Comparison of ENCODE assay signal across 11 cellular contexts in genomic region chr11:88398372-88399140, GRCh38.
DNase-seq lines count a peak whose midpoint lies in the region; ATAC-seq and TF ChIP-seq lines count a peak whose summit lies in the region.
"Had no signal": no experiment of that assay in that cellular context is flagged by ENCODE, and none has a peak within 500 bp of the region (broad histone marks: within the 10 kb centered on the region; RNA-seq: fewer than 3 reads in every experiment).

No MANE protein-coding gene starts in this region.

- POLR2A ChIA-PET in activated CD4-positive, alpha-beta T cell treated with anti-CD3 and anti-CD28 coated beads for 36 hours (lab: Charles Lee), result no interaction called here
- POLR2A ChIA-PET in PC-9 (lab: Charles Lee; ENCODE audit: unreplicated experiment), result no interaction called here

- peak overlapping the region; percentile 39 for H3K4me2 ChIP-seq in PC-9

- 53 to 59% methylated on average over 3 of the region's 3 CpGs for WGBS in testis, 2 donors

- no TSS peak for BruUV-seq in PC-9 (replicated peaks; lab: Mats Ljungman, UMichigan)

- peak; percentile 84 for ATAC-seq in activated CD4-positive, alpha-beta T cell treated with anti-CD3 and anti-CD28 coated beads for 36 hours
- ATAC-seq in stimulated activated naive CD8-positive, alpha-beta T cell treated with anti-CD3 and anti-CD28 coated beads, Interleukin-15, amount 100 ng/mL, for 72 hours, result peak; percentile 77

- H3K27me3 ChIP-seq in PC-9 (ENCODE audit: insufficient read depth, low read depth) (no peaks in the 10 kb centered on the region), testis (no peaks in the 10 kb centered on the region)
- H3K27me3 ChIP-seq: heart left ventricle had no signal

- H3K27me3 Mint-ChIP-seq in activated CD4-positive, alpha-beta T cell treated with anti-CD3 and anti-CD28 coated beads for 36 hours, result no peaks in the 10 kb centered on the region
- H3K27me3 Mint-ChIP-seq in stimulated activated naive CD8-positive, alpha-beta T cell treated with anti-CD3 and anti-CD28 coated beads, Interleukin-15, amount 100 ng/mL, for 72 hours, result no peaks in the 10 kb centered on the region
- H3K27me3 Mint-ChIP-seq: naive B cell had no signal

- H3K36me3 Mint-ChIP-seq in activated CD4-positive, alpha-beta T cell treated with anti-CD3 and anti-CD28 coated beads for 36 hours (ENCODE audit: low read depth), result no peaks in the 10 kb centered on the region
- H3K36me3 Mint-ChIP-seq: naive B cell had no signal

- H3K36me3 ChIP-seq in PC-9 (ENCODE audit: low read depth) (no peaks in the 10 kb centered on the region), testis (ENCODE audit: low read depth, missing control alignments) (no peaks in the 10 kb centered on the region)
- H3K36me3 ChIP-seq: heart left ventricle had no signal

- peaks cover 6% of the 10 kb centered on the region for H3K9me3 ChIP-seq in PC-9 (ENCODE audit: insufficient read depth, low read depth)
- H3K9me3 ChIP-seq in testis, result no peaks in the 10 kb centered on the region
- H3K9me3 ChIP-seq: heart left ventricle had no signal

- H3K27ac ChIP-seq in PC-9 (peak overlapping the region; percentile 80), testis (no peak overlapping the region)

- no peaks in the 10 kb centered on the region for H4K20me1 ChIP-seq in PC-9 (ENCODE audit: insufficient read depth)

- no peak for DNase-seq in activated CD4-positive, alpha-beta T cell treated with anti-CD3 and anti-CD28 coated beads for 36 hours
- no peak for DNase-seq in activated CD4-positive, alpha-beta T cell treated with anti-CD3 and anti-CD28 coated beads for 4 hours
- DNase-seq in PC-9 (peak in 1 of 2 experiments; percentile 90), fibroblast of gingiva (ENCODE audit: low read depth) (peak; percentile 24), testis (no peak), mucosa of gallbladder (ENCODE audit: low spot score) (no peak), NCI-H2227 treated with DMSO at 0.1 percent for 48 hours (lab: John Stamatoyannopoulos, UW) (no peak)
- DNase-seq in stimulated activated naive CD8-positive, alpha-beta T cell treated with anti-CD3 and anti-CD28 coated beads, Interleukin-15, amount 100 ng/mL, for 72 hours, result no peak
- DNase-seq: aorta, heart left ventricle, naive B cell had no signal

- H3K4me3 ChIP-seq in PC-9 (no peak overlapping the region), testis (no peak overlapping the region)
- H3K4me3 ChIP-seq: heart left ventricle had no signal

- H3K4me1 Mint-ChIP-seq in activated CD4-positive, alpha-beta T cell treated with anti-CD3 and anti-CD28 coated beads for 36 hours, result peaks cover 14% of the 10 kb centered on the region
- H3K4me1 Mint-ChIP-seq in stimulated activated naive CD8-positive, alpha-beta T cell treated with anti-CD3 and anti-CD28 coated beads, Interleukin-15, amount 100 ng/mL, for 72 hours, result peaks cover 7% of the 10 kb centered on the region
- H3K4me1 Mint-ChIP-seq: naive B cell had no signal

- peaks cover 30% of the 10 kb centered on the region for H3F3A ChIP-seq in PC-9 (ENCODE audit: insufficient read depth, low read depth)

- H3K4me3 Mint-ChIP-seq in activated CD4-positive, alpha-beta T cell treated with anti-CD3 and anti-CD28 coated beads for 36 hours, result no peak overlapping the region
- no peak overlapping the region for H3K4me3 Mint-ChIP-seq in stimulated activated naive CD8-positive, alpha-beta T cell treated with anti-CD3 and anti-CD28 coated beads, Interleukin-15, amount 100 ng/mL, for 72 hours
- H3K4me3 Mint-ChIP-seq: naive B cell had no signal

- H3K9me3 Mint-ChIP-seq in activated CD4-positive, alpha-beta T cell treated with anti-CD3 and anti-CD28 coated beads for 36 hours (ENCODE audit: low read depth), result no peaks in the 10 kb centered on the region
- H3K9me3 Mint-ChIP-seq in stimulated activated naive CD8-positive, alpha-beta T cell treated with anti-CD3 and anti-CD28 coated beads, Interleukin-15, amount 100 ng/mL, for 72 hours, result no peaks in the 10 kb centered on the region

- H3K4me1 ChIP-seq in PC-9 (replicated peaks; ENCODE audit: insufficient read depth) (peaks cover 52% of the 10 kb centered on the region), testis (no peaks in the 10 kb centered on the region)

- TF ChIP-seq POLR2A in testis (IDR thresholded peaks at IDR 0.05), result no peak

- no peaks in the 10 kb centered on the region for H3K79me2 ChIP-seq in PC-9 (ENCODE audit: low read depth)

- H3K9me2 ChIP-seq in PC-9 (ENCODE audit: insufficient read depth), result no peaks in the 10 kb centered on the region; the same call in 1 of the 2 replicates

- intact Hi-C loops in activated CD4-positive, alpha-beta T cell treated with anti-CD3 and anti-CD28 coated beads for 36 hours (cut with DNase I, micrococcal nuclease), result no loop called here
- intact Hi-C loops in PC-9 (cut with micrococcal nuclease; ENCODE audit: unreplicated experiment), result no loop called here
- intact Hi-C loops in testis (cut with DNase I; ENCODE audit: low total_unique reads), result no loop called here

- TF ChIP-seq CTCF in PC-9 (conservative IDR thresholded peaks at IDR 0.05) (no peak), testis (IDR thresholded peaks at IDR 0.05) (no peak)

- no peak overlapping the region for H3K27ac Mint-ChIP-seq in activated CD4-positive, alpha-beta T cell treated with anti-CD3 and anti-CD28 coated beads for 36 hours
- no peak overlapping the region for H3K27ac Mint-ChIP-seq in stimulated activated naive CD8-positive, alpha-beta T cell treated with anti-CD3 and anti-CD28 coated beads, Interleukin-15, amount 100 ng/mL, for 72 hours

- H2AFZ ChIP-seq in PC-9, result no peak overlapping the region

- CTCF ChIA-PET in activated CD4-positive, alpha-beta T cell treated with anti-CD3 and anti-CD28 coated beads for 36 hours (lab: Charles Lee), result interaction anchor here (0.9 kb wide), 1 partner anchor 393 kb away, joined by 3 read pairs; no protein-coding TSS in a partner anchor
- CTCF ChIA-PET in PC-9 (lab: Charles Lee), result no interaction called here
